ENCODE assay signal across 15 cellular contexts in the genomic region with DNA sequence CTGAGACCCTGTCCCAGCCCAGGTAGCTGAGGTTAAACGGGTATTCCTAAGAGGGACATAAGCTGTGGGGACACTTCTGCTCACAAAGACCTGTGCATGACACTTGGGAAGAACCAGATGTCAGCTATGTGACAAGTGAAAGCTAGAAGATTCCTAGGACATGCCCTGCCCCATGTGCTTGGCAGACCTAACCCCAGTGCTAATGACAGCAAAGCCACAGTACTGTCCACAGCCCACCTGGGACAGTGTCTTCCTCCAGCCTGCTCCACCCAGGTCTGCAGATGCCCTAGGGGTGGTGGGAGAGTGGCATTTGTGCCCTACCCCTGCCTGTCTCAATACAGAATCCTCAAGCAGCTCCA. TPM values are rescaled to one million over a fixed set of nuclear protein-coding genes. Genes with fewer than 3 reads are reported as not detected.
DNase-seq lines count a peak whose midpoint lies in the region; ATAC-seq, FAIRE-seq and TF ChIP-seq lines count a peak whose summit lies in the region.
"Had no signal": no experiment of that assay in that cellular context is flagged by ENCODE, and none has a peak within 500 bp of the region (broad histone marks: within the 10 kb centered on the region; RNA-seq: fewer than 3 reads in every experiment).

No MANE protein-coding gene starts in this region.

- ATAC-seq in GM18909 (IDR thresholded peaks at IDR 0.05; ENCODE audit: poor library complexity, unreplicated experiment) = no peak
- ATAC-seq: activated T-helper 17 cell treated with anti-CD3 and anti-CD28 coated beads, Interleukin-2, amount 50 U/mL, for 72 hours had no signal

- H2BK5ac ChIP-seq in H9 (ENCODE audit: insufficient read length, low read length) = no peak overlapping the region

- H2BK12ac ChIP-seq in H9 (ENCODE audit: insufficient read length, low read depth, low read length) = no peak overlapping the region

- H3K9me3 ChIP-seq in astrocyte (ENCODE audit: insufficient read depth, low read depth, low read length) (no peaks in the 10 kb centered on the region), skeletal muscle satellite cell (replicated peaks; ENCODE audit: low read length) (no peaks in the 10 kb centered on the region), H9 (ENCODE audit: control insufficient read depth, low read depth, low read length) (no peaks in the 10 kb centered on the region)
- H3K9me3 ChIP-seq: HAP-1 had no signal

- no peak overlapping the region for H2BK15ac ChIP-seq in H9 (ENCODE audit: low read depth, low read length)

- H3K9me3 Mint-ChIP-seq in astrocyte (ENCODE audit: unreplicated experiment) (no peaks in the 10 kb centered on the region), H9 (no peaks in the 10 kb centered on the region)
- H3K9me3 Mint-ChIP-seq in activated CD4-positive, alpha-beta memory T cell treated with anti-CD3 and anti-CD28 coated beads for 36 hours = no peaks in the 10 kb centered on the region
- H3K9me3 Mint-ChIP-seq: activated T-helper 17 cell treated with anti-CD3 and anti-CD28 coated beads, Interleukin-2, amount 50 U/mL, for 72 hours had no signal

- H3K36me3 Mint-ChIP-seq in astrocyte (ENCODE audit: low read depth, unreplicated experiment) = peaks cover 9% of the 10 kb centered on the region
- peaks cover 53% of the 10 kb centered on the region for H3K36me3 Mint-ChIP-seq in activated CD4-positive, alpha-beta memory T cell treated with anti-CD3 and anti-CD28 coated beads for 36 hours
- peaks cover 39 to 73% (median 69%) of the 10 kb centered on the region in 3 experiments; a peak in 6 of 7 replicates for H3K36me3 Mint-ChIP-seq in H9 (ENCODE audit: insufficient read depth in 1 of 3, low read depth in 3 of 3)

- H3K56ac ChIP-seq in H9 (ENCODE audit: insufficient read length, low read depth, low read length) = no peak overlapping the region

- no peak overlapping the region for H2AK5ac ChIP-seq in H9 (ENCODE audit: insufficient read length, low read length)

- H3K36me3 ChIP-seq in astrocyte (ENCODE audit: insufficient read depth, low read length) (peaks cover 23% of the 10 kb centered on the region), skeletal muscle satellite cell (ENCODE audit: insufficient read depth, low read length) (peaks cover 65% of the 10 kb centered on the region)

- H4K20me1 ChIP-seq in astrocyte (ENCODE audit: insufficient read depth, low read length) (peaks cover 89% of the 10 kb centered on the region), H9 (ENCODE audit: control insufficient read depth, insufficient read depth, insufficient read length) (peaks cover 2% of the 10 kb centered on the region)

- no peak for TF ChIP-seq CTCF in AG10803 (conservative IDR thresholded peaks at IDR 0.05; ENCODE audit: low read length)
- TF ChIP-seq CTCF in astrocyte (IDR thresholded peaks at IDR 0.05; ENCODE audit: insufficient read depth, low read depth, low read length) = no peak
- no peak for TF ChIP-seq CTCF in H9 (conservative IDR thresholded peaks at IDR 0.05)

- H3K14ac ChIP-seq in H9 (ENCODE audit: insufficient read depth, low read length) = no peak overlapping the region; the same call in 1 of the 2 replicates

- no peak overlapping the region for H4K91ac ChIP-seq in H9 (ENCODE audit: insufficient read length, low read depth, low read length)

- no peak overlapping the region for H3K27ac Mint-ChIP-seq in astrocyte (ENCODE audit: unreplicated experiment)
- no peak overlapping the region for H3K27ac Mint-ChIP-seq in activated CD4-positive, alpha-beta memory T cell treated with anti-CD3 and anti-CD28 coated beads for 36 hours
- no peak overlapping the region for H3K27ac Mint-ChIP-seq in H9
- H3K27ac Mint-ChIP-seq: activated T-helper 17 cell treated with anti-CD3 and anti-CD28 coated beads, Interleukin-2, amount 50 U/mL, for 72 hours had no signal

- H3K4me3 ChIP-seq in AG10803 (ENCODE audit: low read length) (peak overlapping the region; percentile 40), astrocyte (ENCODE audit: insufficient read depth, low read depth, low read length) (peak overlapping the region; percentile 35), skeletal muscle satellite cell (ENCODE audit: low read length) (peak overlapping the region; percentile 26)
- H3K4me3 ChIP-seq: HAP-1 had no signal

- H3K18ac ChIP-seq in H9 (ENCODE audit: insufficient read length, low read depth, low read length) = no peak overlapping the region

- no peak overlapping the region for H3K4ac ChIP-seq in H9 (ENCODE audit: low read depth, low read length)

- intact Hi-C loops in activated CD4-positive, alpha-beta memory T cell treated with anti-CD3 and anti-CD28 coated beads for 36 hours (cut with micrococcal nuclease) = loop anchor here (5.0 kb wide), 1 partner anchor 73 kb away; no protein-coding TSS in a partner anchor

- H2BK120ac ChIP-seq in H9 (ENCODE audit: low read depth, low read length, poor library complexity, severe bottlenecking) = no peak overlapping the region

- H3K4me1 Mint-ChIP-seq in astrocyte (ENCODE audit: low read depth, unreplicated experiment) (peaks cover 51% of the 10 kb centered on the region), H9 (peaks cover 14 to 27% of the 10 kb centered on the region in 2 experiments)
- H3K4me1 Mint-ChIP-seq in activated CD4-positive, alpha-beta memory T cell treated with anti-CD3 and anti-CD28 coated beads for 36 hours (ENCODE audit: low read depth) = no peaks in the 10 kb centered on the region
- H3K4me1 Mint-ChIP-seq: activated T-helper 17 cell treated with anti-CD3 and anti-CD28 coated beads, Interleukin-2, amount 50 U/mL, for 72 hours had no signal

- FAIRE-seq in astrocyte (lab: Jason Lieb, UNC) = no peak

- H3K27me3 ChIP-seq in astrocyte (ENCODE audit: insufficient read depth, low read length) (no peaks in the 10 kb centered on the region), layer of hippocampus (ENCODE audit: control insufficient read depth, insufficient read depth, low read length) (no peaks in the 10 kb centered on the region), skeletal muscle satellite cell (ENCODE audit: control insufficient read depth, insufficient read depth, low read length) (no peaks in the 10 kb centered on the region), H9 (ENCODE audit: insufficient read depth, low read length) (no peaks in the 10 kb centered on the region)

- no peak overlapping the region for H4K8ac ChIP-seq in H9 (replicated peaks; ENCODE audit: insufficient read length, low read depth, low read length)

- peak overlapping the region; percentile 84 for H3K4me2 ChIP-seq in astrocyte (ENCODE audit: low read length)
- peak overlapping the region; percentile 69 for H3K4me2 ChIP-seq in skeletal muscle satellite cell (ENCODE audit: low read length)
- H3K4me2 ChIP-seq in H9 (ENCODE audit: insufficient read depth, insufficient read length, low read length) = no peak overlapping the region

- H3K23me2 ChIP-seq in H9 (ENCODE audit: insufficient read length, low read depth, low read length, poor library complexity, severe bottlenecking) = no peaks in the 10 kb centered on the region

- no peak overlapping the region for H2BK20ac ChIP-seq in H9 (ENCODE audit: low read depth, low read length, poor library complexity, severe bottlenecking)

- H3K4me3 Mint-ChIP-seq in astrocyte (ENCODE audit: unreplicated experiment) = no peak overlapping the region
- no peak overlapping the region for H3K4me3 Mint-ChIP-seq in activated CD4-positive, alpha-beta memory T cell treated with anti-CD3 and anti-CD28 coated beads for 36 hours
- H3K4me3 Mint-ChIP-seq in H9 = no peak overlapping the region
- H3K4me3 Mint-ChIP-seq: activated T-helper 17 cell treated with anti-CD3 and anti-CD28 coated beads, Interleukin-2, amount 50 U/mL, for 72 hours had no signal

- H3K9ac ChIP-seq in astrocyte (ENCODE audit: low read length) (peak overlapping the region; percentile 89), skeletal muscle satellite cell (ENCODE audit: low read depth, low read length) (peak overlapping the region; percentile 93), H9 (ENCODE audit: extremely low read depth, insufficient read length, low read length) (no peak overlapping the region)

- peaks cover 71% of the 10 kb centered on the region for H3K79me2 ChIP-seq in astrocyte (ENCODE audit: insufficient read depth, low read length)
- no peaks in the 10 kb centered on the region for H3K79me2 ChIP-seq in H9 (ENCODE audit: insufficient read depth, low read length)

- H3K27me3 Mint-ChIP-seq in astrocyte (ENCODE audit: low read depth, unreplicated experiment) (no peaks in the 10 kb centered on the region), H9 (ENCODE audit: low read depth) (no peaks in the 10 kb centered on the region)
- H3K27me3 Mint-ChIP-seq in activated CD4-positive, alpha-beta memory T cell treated with anti-CD3 and anti-CD28 coated beads for 36 hours = no peaks in the 10 kb centered on the region
- H3K27me3 Mint-ChIP-seq: activated T-helper 17 cell treated with anti-CD3 and anti-CD28 coated beads, Interleukin-2, amount 50 U/mL, for 72 hours had no signal

- no peaks in the 10 kb centered on the region for H3K79me1 ChIP-seq in H9 (ENCODE audit: insufficient read depth, low read depth, low read length, poor library complexity, severe bottlenecking)

- H3T11ph ChIP-seq in H9 (ENCODE audit: low read length) = no peak overlapping the region

- H2AFZ ChIP-seq in astrocyte (ENCODE audit: low read depth, low read length) (no peak overlapping the region), H9 (ENCODE audit: low read length) (no peak overlapping the region)

- peak overlapping the region; percentile 99 for H3K27ac ChIP-seq in astrocyte (ENCODE audit: low read depth, low read length)
- H3K27ac ChIP-seq in layer of hippocampus (ENCODE audit: low read depth, low read length) = peak overlapping the region; percentile 81
- H3K27ac ChIP-seq in H9 (ENCODE audit: insufficient read length, low read depth, low read length) = no peak overlapping the region
- H3K27ac ChIP-seq: C4-2B had no signal

- DNase-seq in AG10803 (ENCODE audit: low read depth) = no peak
- DNase-seq in astrocyte (ENCODE audit: low read depth) = peak; percentile 5
- DNase-seq in NCI-H2171 treated with DMSO at 0.1 percent for 48 hours (lab: John Stamatoyannopoulos, UW) = no peak
- no peak for DNase-seq in activated CD4-positive, alpha-beta memory T cell treated with anti-CD3 and anti-CD28 coated beads for 36 hours
- DNase-seq in H9 = no peak
- DNase-seq: effector CD4-positive, alpha-beta T cell; MM.1S; NCI-H510A treated with DMSO at 0.1 percent for 48 hours had no signal

- no peak overlapping the region for H4K5ac ChIP-seq in H9 (ENCODE audit: insufficient read length, low read depth, low read length)

- CTCF ChIA-PET in activated CD4-positive, alpha-beta memory T cell treated with anti-CD3 and anti-CD28 coated beads for 36 hours (lab: Charles Lee) = interaction anchor here (0.7 to 1.3 kb wide), 2 partner anchors 13 to 159 kb away, joined by 3 to 4 read pairs; no protein-coding TSS in a partner anchor

- H3K4me1 ChIP-seq in astrocyte (ENCODE audit: insufficient read depth, low read length) (peaks cover 59% of the 10 kb centered on the region), skeletal muscle satellite cell (ENCODE audit: control insufficient read depth, insufficient read depth, low read length) (peaks cover 70% of the 10 kb centered on the region), H9 (ENCODE audit: insufficient read depth, low read length) (no peaks in the 10 kb centered on the region)
- H3K4me1 ChIP-seq: HAP-1 had no signal

- no CpG with 5 or more reads among the region's 1 CpG for WGBS in H9 (ENCODE audit: extremely low coverage, insufficient read length, low lambda C conversion rate)

- no peak overlapping the region for H3K23ac ChIP-seq in H9 (ENCODE audit: insufficient read length, low read depth, low read length)

- POLR2A ChIA-PET in activated CD4-positive, alpha-beta memory T cell treated with anti-CD3 and anti-CD28 coated beads for 36 hours (lab: Charles Lee) = no interaction called here

RNA-seq across cellular contexts. Expression of a gene that starts 18.4 kb away (rescaled TPM):
- total RNA-seq in astrocyte (0.54 and 0.87 TPM in 2 replicates), H9 (2021) (26.7 and 27.4 TPM in 2 replicates)
- under 0.01 TPM in 1 of 2 replicates, not detected in the other for total RNA-seq in skeletal muscle satellite cell (2012; rRNA removed)
- total RNA-seq in activated CD4-positive, alpha-beta memory T cell treated with anti-CD3 and anti-CD28 coated beads for 36 hours = not detected
- total RNA-seq: SK-MEL-5 had no signal

RNA-seq across cellular contexts. Expression of a gene that starts 49.8 kb away (rescaled TPM):
- total RNA-seq in astrocyte (162 and 219 TPM in 2 replicates), H9 (2021) (164 and 165 TPM in 2 replicates)
- 40.3 and 65.3 TPM in 2 replicates for total RNA-seq in skeletal muscle satellite cell (2012; rRNA removed)
- total RNA-seq in activated CD4-positive, alpha-beta memory T cell treated with anti-CD3 and anti-CD28 coated beads for 36 hours = not detected

Comparison
In these comparisons a context has a peak if more than half of its experiments do, and no peak if none do; other contexts are left out.
1. RNA of a gene that starts 18.4 kb away (total RNA-seq): 26.7 to 27.4 TPM in H9; 0.54 to 0.87 TPM in astrocyte and not detected in activated CD4-positive, alpha-beta memory T cell treated with anti-CD3 and anti-CD28 coated beads for 36 hours; every median in the first group is over 10 times any median in the second.
2. RNA of a gene that starts 49.8 kb away (total RNA-seq): 164 to 165 TPM in H9 and 162 to 219 TPM in astrocyte; not detected in activated CD4-positive, alpha-beta memory T cell treated with anti-CD3 and anti-CD28 coated beads for 36 hours; every median in the first group is over 100 times any median in the second.
3. Peak in every context shown above with its lines, with median percentiles within 50 percentile points of each other: H3K4me3 ChIP-seq.